ENCODE assay signal across 8 cellular contexts in genomic region chr22:49724893-49725489, GRCh38.
DNase-seq lines count a peak whose midpoint lies in the region; ATAC-seq and TF ChIP-seq lines count a peak whose summit lies in the region.

No MANE protein-coding gene starts in this region.

- ATAC-seq in HG03342 (IDR thresholded peaks at IDR 0.05; ENCODE audit: unreplicated experiment) (peak; percentile 78), GM21367 (IDR thresholded peaks at IDR 0.05; ENCODE audit: unreplicated experiment) (no peak)

- peak in 5 of 6 experiments; percentile 45 to 57 (median 55) for TF ChIP-seq CTCF in Peyer's patch (IDR thresholded peaks at IDR 0.05)
- TF ChIP-seq CTCF in transverse colon (IDR thresholded peaks at IDR 0.05), result peak; percentile 37 to 55 (median 43)

- 13% methylated on average over 28 of the region's 41 CpGs; no CpG with 5 or more reads in 1 of the 2 donors for WGBS in transverse colon (ENCODE audit: low coverage in 1 of 2), 2 donors

- no peak for TF ChIP-seq EP300 in transverse colon (IDR thresholded peaks at IDR 0.05; ENCODE audit: low read depth)

- H3K4me1 ChIP-seq in Peyer's patch (peaks cover 0 to 7% (median 0%) of the 10 kb centered on the region in 4 donors), transverse colon (peaks cover 0 to 12% (median 2%) of the 10 kb centered on the region in 4 donors)

- in situ Hi-C loops in transverse colon (cut with MboI; ENCODE audit: low pct_ligation_motif_present in 1 of 4, low pct_unique_long_range_greater_than_20kb in 1 of 4, low sequenced_read_pairs in 3 of 4), result no loop called here

- TF ChIP-seq POLR2A in Peyer's patch (IDR thresholded peaks at IDR 0.05) (no peak), transverse colon (IDR thresholded peaks at IDR 0.05) (no peak)

- peak; percentile 76 for DNase-seq in DMS 273 (lab: John Stamatoyannopoulos, UW; ENCODE audit: unreplicated experiment)
- peak; percentile 30 to 71 (median 63) for DNase-seq in Peyer's patch
- DNase-seq in activated T-helper 9 cell treated with anti-CD3 and anti-CD28 coated beads, Interleukin-2, amount 50 U/mL, for 16 hours (ENCODE audit: low read depth), result peak; percentile 53
- DNase-seq in germinal center (ENCODE audit: low spot score), result peak; percentile 82
- peak; percentile 67 to 97 (median 80) for DNase-seq in posterior cingulate gyrus
- DNase-seq in transverse colon, result peak; percentile 46

- no peaks in the 10 kb centered on the region for H3K36me3 ChIP-seq in Peyer's patch
- no peaks in the 10 kb centered on the region for H3K36me3 ChIP-seq in transverse colon

- H3K4me3 ChIP-seq in Peyer's patch, result peak overlapping the region; percentile 22 to 45 (median 37)
- H3K4me3 ChIP-seq in transverse colon, result peak overlapping the region in 2 of 4 donors; percentile 18 to 38

- H3K27me3 ChIP-seq in Peyer's patch (no peaks in the 10 kb centered on the region), transverse colon (peaks cover 72% of the 10 kb centered on the region)

- H3K9me3 ChIP-seq in Peyer's patch (no peaks in the 10 kb centered on the region), transverse colon (no peaks in the 10 kb centered on the region)

- H3K27ac ChIP-seq in Peyer's patch, result no peak overlapping the region
- H3K27ac ChIP-seq in transverse colon, result no peak overlapping the region

- intact Hi-C loops in posterior cingulate gyrus (cut with DNase I), result no loop called here
- intact Hi-C loops in transverse colon (cut with DNase I; ENCODE audit: low total_unique reads), result no loop called here
